ENCODE assay signal across 8 cellular contexts in genomic region chr9:36407122-36407723, GRCh38. TPM values are rescaled to one million over a fixed set of nuclear protein-coding genes. Genes with fewer than 3 reads are reported as not detected.
DNase-seq lines count a peak whose midpoint lies in the region; ATAC-seq, FAIRE-seq and TF ChIP-seq lines count a peak whose summit lies in the region.

No MANE protein-coding gene starts in this region.

- peaks cover 12% of the 10 kb centered on the region for H3K4me1 Mint-ChIP-seq in activated CD8-positive, alpha-beta T cell treated with anti-CD3 and anti-CD28 coated beads, Interleukin-2, amount 10 ng/mL, durations not matched to agents 7 days and 5 days (ENCODE audit: low read depth)

- H3K4me1 ChIP-seq in H1 (replicated peaks in 1 of 4; ENCODE audit: control insufficient read depth in 3 of 4, insufficient read depth in 4 of 4, low read length in 3 of 4), result peaks cover 0 to 5% (median 3%) of the 10 kb centered on the region in 4 experiments; a peak in 2 of 7 replicates
- H3K4me1 ChIP-seq in mesendoderm (ENCODE audit: control insufficient read depth, low read depth, low read length), result no peaks in the 10 kb centered on the region

- H3K23ac ChIP-seq in H1 (ENCODE audit: insufficient read length) (no peak overlapping the region), mesendoderm (ENCODE audit: low read length) (no peak overlapping the region)

- H3K9me3 ChIP-seq in H1 (ENCODE audit: insufficient read depth in 2 of 2, low read depth in 1 of 2, low read length in 1 of 2), result no peaks in the 10 kb centered on the region

- H3K36me3 ChIP-seq in H1 (ENCODE audit: control insufficient read depth in 2 of 4, insufficient read depth in 4 of 4, low read length in 3 of 4), result 0 out of 8 replicates have a peak, but pooled peaks cover 0 to 2% (median 0%) of the 10 kb centered on the region in 4 experiments
- H3K36me3 ChIP-seq in mesendoderm (ENCODE audit: control insufficient read depth, insufficient read depth, low read length), result no peaks in the 10 kb centered on the region

- H2BK5ac ChIP-seq in H1 (ENCODE audit: low read depth, low read length), result no peak overlapping the region
- H2BK5ac ChIP-seq in mesendoderm (ENCODE audit: low read length), result no peak overlapping the region

- TF ChIP-seq CTCF in H1 (IDR thresholded peaks at IDR 0.05; ENCODE audit: control extremely low read depth in 1 of 3, insufficient read depth in 1 of 3, low read depth in 1 of 3, low read length in 3 of 3), result peak; percentile 34 to 86 (median 84)

- no peak overlapping the region for H2AFZ ChIP-seq in H1 (ENCODE audit: low read length)

- H3K4ac ChIP-seq in H1 (replicated peaks; ENCODE audit: insufficient read length, low read depth, low read length) (no peak overlapping the region), mesendoderm (ENCODE audit: low read depth, low read length) (no peak overlapping the region)

- peaks cover under 1 to 87% of the 10 kb centered on the region in 2 experiments; a peak in 3 of 4 replicates for H3K79me2 ChIP-seq in H1 (ENCODE audit: control insufficient read depth in 1 of 2, insufficient read depth in 2 of 2, low read length in 2 of 2)
- H3K79me2 ChIP-seq in mesendoderm (ENCODE audit: control insufficient read depth, insufficient read depth, low read length), result peaks cover 8% of the 10 kb centered on the region

- CTCF ChIA-PET in activated CD8-positive, alpha-beta T cell treated with anti-CD3 and anti-CD28 coated beads, Interleukin-2, amount 10 ng/mL, durations not matched to agents 7 days and 5 days (lab: Charles Lee), result interaction anchor here (0.8 to 5.5 kb wide), 55 partner anchors 9 to 467 kb away, joined by 3 to 193 read pairs (median 6); partner anchors contain the start of gene GNE
- CTCF ChIA-PET in H1 (lab: Charles Lee; ENCODE audit: partially characterized antibody), result interaction anchor here (0.6 to 6.7 kb wide), 66 partner anchors 11 to 872 kb away, joined by 3 to 144 read pairs (median 4); no protein-coding TSS in a partner anchor

- no peak overlapping the region for H2BK120ac ChIP-seq in H1 (replicated peaks; ENCODE audit: low read depth, low read length)
- no peak overlapping the region for H2BK120ac ChIP-seq in mesendoderm (ENCODE audit: low read depth, low read length)

- peaks cover 3% of the 10 kb centered on the region; the same call in 1 of the 2 replicates for H3K79me1 ChIP-seq in H1 (ENCODE audit: low read depth, low read length)
- H3K79me1 ChIP-seq in mesendoderm (ENCODE audit: low read length), result peaks cover 14% of the 10 kb centered on the region

- H3K27me3 Mint-ChIP-seq in activated CD8-positive, alpha-beta T cell treated with anti-CD3 and anti-CD28 coated beads, Interleukin-2, amount 10 ng/mL, durations not matched to agents 7 days and 5 days (ENCODE audit: low read depth), result no peaks in the 10 kb centered on the region

- POLR2A ChIA-PET in activated CD8-positive, alpha-beta T cell treated with anti-CD3 and anti-CD28 coated beads, Interleukin-2, amount 10 ng/mL, durations not matched to agents 7 days and 5 days (lab: Charles Lee), result interaction anchor here (0.5 to 1.9 kb wide), 2 partner anchors 15 to 80 kb away, joined by 3 to 10 read pairs; no protein-coding TSS in a partner anchor
- POLR2A ChIA-PET in H1 (lab: Charles Lee; ENCODE audit: partially characterized antibody), result interaction anchor here (0.6 to 1.5 kb wide), 5 partner anchors 11 to 153 kb away, joined by 3 to 5 read pairs (median 3); no protein-coding TSS in a partner anchor

- no peaks in the 10 kb centered on the region for H3K9me3 Mint-ChIP-seq in activated CD8-positive, alpha-beta T cell treated with anti-CD3 and anti-CD28 coated beads, Interleukin-2, amount 10 ng/mL, durations not matched to agents 7 days and 5 days (ENCODE audit: insufficient read depth)

- no peak overlapping the region for H2BK20ac ChIP-seq in H1 (ENCODE audit: low read length)

- no peak for TF ChIP-seq EP300 in H1 (IDR thresholded peaks at IDR 0.05; ENCODE audit: borderline replicate concordance in 1 of 2, low read depth in 2 of 2, low read length in 2 of 2)

- no peak overlapping the region for H2BK12ac ChIP-seq in H1 (ENCODE audit: low read depth, low read length)

- H3K36me3 Mint-ChIP-seq in activated CD8-positive, alpha-beta T cell treated with anti-CD3 and anti-CD28 coated beads, Interleukin-2, amount 10 ng/mL, durations not matched to agents 7 days and 5 days (ENCODE audit: low read depth), result peaks cover 2% of the 10 kb centered on the region

- no peak overlapping the region for H4K91ac ChIP-seq in H1 (replicated peaks; ENCODE audit: insufficient read length, low read length)

- no peak overlapping the region; the same call in 1 of the 2 replicates for H3K27ac ChIP-seq in H1 (ENCODE audit: low read depth, low read length)
- no peak overlapping the region for H3K27ac ChIP-seq in mesendoderm (ENCODE audit: low read depth, low read length)

- H3K14ac ChIP-seq in H1 (ENCODE audit: insufficient read length), result no peak overlapping the region

- TF ChIP-seq POLR2A in H1 (IDR thresholded peaks at IDR 0.05; ENCODE audit: control extremely low read depth in 1 of 2, low read depth in 2 of 2, low read length in 2 of 2), result no peak

- H4K20me1 ChIP-seq in H1 (replicated peaks in 1 of 2; ENCODE audit: control insufficient read depth in 1 of 2, insufficient read depth in 2 of 2, low read length in 2 of 2), result peaks cover 1 to 7% of the 10 kb centered on the region in 2 experiments

- H3K27me3 ChIP-seq in H1 (replicated peaks in 1 of 4; ENCODE audit: control insufficient read depth in 3 of 4, extremely low read depth in 1 of 4, insufficient read depth in 3 of 4, low read length in 3 of 4) (no peaks in the 10 kb centered on the region), mesendoderm (ENCODE audit: insufficient read depth, low read length, poor library complexity) (no peaks in the 10 kb centered on the region)

- H2AK5ac ChIP-seq in H1 (ENCODE audit: low read depth, low read length) (no peak overlapping the region), mesendoderm (ENCODE audit: low read length) (no peak overlapping the region)

- WGBS in H1 (ENCODE audit: extremely low coverage in 1 of 2, insufficient coverage in 1 of 2, insufficient read length in 1 of 2, insufficient replicate concordance in 2 of 2, low coverage in 1 of 2, low lambda C conversion rate in 2 of 2, missing lambda C conversion rate in 1 of 2), 2 experiments, result 46% methylated on average over 4 of the region's 4 CpGs; no CpG with 5 or more reads in 1 of the 2 experiments
- WGBS in mesendoderm (ENCODE audit: extremely low coverage, insufficient coverage, low lambda C conversion rate), result no CpG with 5 or more reads among the region's 4 CpGs

- H3K27ac Mint-ChIP-seq in activated CD8-positive, alpha-beta T cell treated with anti-CD3 and anti-CD28 coated beads, Interleukin-2, amount 10 ng/mL, durations not matched to agents 7 days and 5 days, result no peak overlapping the region

- H4K5ac ChIP-seq in H1 (ENCODE audit: insufficient read length, low read depth, low read length) (no peak overlapping the region), mesendoderm (ENCODE audit: low read length) (no peak overlapping the region)

- no peak overlapping the region for H3K4me3 Mint-ChIP-seq in activated CD8-positive, alpha-beta T cell treated with anti-CD3 and anti-CD28 coated beads, Interleukin-2, amount 10 ng/mL, durations not matched to agents 7 days and 5 days

- H3K9ac ChIP-seq in H1 (replicated peaks in 1 of 4; ENCODE audit: extremely low read depth in 1 of 4, low read depth in 3 of 4, low read length in 3 of 4) (no peak overlapping the region), mesendoderm (ENCODE audit: low read length) (no peak overlapping the region)

- no peak overlapping the region for H4K8ac ChIP-seq in H1 (ENCODE audit: extremely low read depth, insufficient read depth, low read length)
- H4K8ac ChIP-seq in mesendoderm (ENCODE audit: low read depth, low read length), result no peak overlapping the region

- TF ChIP-seq RAD21 in H1 (IDR thresholded peaks at IDR 0.05 in 1 of 2, conservative IDR thresholded peaks at IDR 0.05 in 1 of 2; ENCODE audit: low read depth in 2 of 2, low read length in 2 of 2), result peak; percentile 90 to 95

- peak; percentile 82 for FAIRE-seq in H1 (lab: Jason Lieb, UNC)

- H3K18ac ChIP-seq in H1 (ENCODE audit: extremely low read depth, low read length), result no peak overlapping the region
- H3K18ac ChIP-seq in mesendoderm (ENCODE audit: low read length), result no peak overlapping the region

- H2BK15ac ChIP-seq in H1 (ENCODE audit: low read length), result no peak overlapping the region
- H2BK15ac ChIP-seq in mesendoderm (replicated peaks; ENCODE audit: low read depth), result no peak overlapping the region

- no peak overlapping the region for H3K4me2 ChIP-seq in H1 (ENCODE audit: insufficient read depth in 1 of 2, low read depth in 2 of 2, low read length in 2 of 2)
- H3K4me2 ChIP-seq in mesendoderm (ENCODE audit: low read length), result no peak overlapping the region

- H3K4me3 ChIP-seq in H1 (ENCODE audit: extremely low read depth in 1 of 4, insufficient read depth in 2 of 4, low read depth in 3 of 4, low read length in 4 of 4) (no peak overlapping the region), mesendoderm (ENCODE audit: low read length) (no peak overlapping the region)

- peak; percentile 76 for DNase-seq in DMS 273 (lab: John Stamatoyannopoulos, UW; ENCODE audit: unreplicated experiment)
- DNase-seq in NCI-H774 (lab: John Stamatoyannopoulos, UW), result peak; percentile 71
- DNase-seq in activated CD8-positive, alpha-beta T cell treated with anti-CD3 and anti-CD28 coated beads, Interleukin-2, amount 10 ng/mL, durations not matched to agents 7 days and 5 days, result peak; percentile 75
- peak in 1 of 2 experiments; percentile 54 for DNase-seq in H1 (ENCODE audit: low read depth in 1 of 2, low spot score in 2 of 2)
- peak; percentile 72 for DNase-seq in mesendoderm
- peak; percentile 65 for DNase-seq in stimulated activated CD8-positive, alpha-beta memory T cell treated with anti-CD3 and anti-CD28 coated beads, Interleukin-4, amount 100 ng/mL, for 48 hours

- no peaks in the 10 kb centered on the region for H3K23me2 ChIP-seq in H1 (ENCODE audit: low read depth, low read length)

- H3K56ac ChIP-seq in H1 (replicated peaks; ENCODE audit: insufficient read length, low read depth, low read length), result no peak overlapping the region
- no peak overlapping the region for H3K56ac ChIP-seq in mesendoderm (ENCODE audit: low read length)

- ATAC-seq in HG03159 (IDR thresholded peaks at IDR 0.05; ENCODE audit: unreplicated experiment) (peak; percentile 54), HG03565 (IDR thresholded peaks at IDR 0.05; ENCODE audit: unreplicated experiment) (no peak)
- ATAC-seq in activated CD8-positive, alpha-beta T cell treated with anti-CD3 and anti-CD28 coated beads, Interleukin-2, amount 10 ng/mL, durations not matched to agents 7 days and 5 days, result peak; percentile 88

RNA-seq across cellular contexts. Expression of gene RNF38, which starts 7.2 kb away (rescaled TPM):
- 10 to 100 TPM; 39.5 to 40.0 TPM for total RNA-seq in activated CD8-positive, alpha-beta T cell treated with anti-CD3 and anti-CD28 coated beads, Interleukin-2, amount 10 ng/mL, durations not matched to agents 7 days and 5 days
- 60.9 and 61.3 TPM in 2 replicates for total RNA-seq in H1 (2021; fragmentation: NEBNext Ultra II Directional; extraction: Animal tissue kit (Norgen Biotek cat#: 25700))
- 40.7 and 54.9 TPM in 2 replicates for polyA plus RNA-seq in H1 (2011; rRNA removed)
- 28.7 TPM for polyA plus RNA-seq in H1 (2011; cell fraction: cytosol; rRNA removed)
- 42.8 TPM for polyA plus RNA-seq in H1 (2011; cell fraction: nucleus; rRNA removed)
- 24.9 to 32.3 TPM (median 29.1 TPM) in 4 replicates for polyA plus RNA-seq in H1 (2012, experiment 1 of 2)
- polyA plus RNA-seq in H1 (2012, experiment 2 of 2), result 3.4 TPM
- 21.2 TPM for polyA plus RNA-seq in H1 (2013, experiment 1 of 2)
- 20.7 TPM for polyA plus RNA-seq in H1 (2013, experiment 2 of 2)
- polyA minus RNA-seq in H1 (2011; rRNA and poly(A)+ RNA removed), result 155 and 161 TPM in 2 replicates
- 40.3 TPM for polyA minus RNA-seq in H1 (2011; cell fraction: cytosol; rRNA and poly(A)+ RNA removed)
- 57.0 TPM for polyA minus RNA-seq in H1 (2011; cell fraction: nucleus; rRNA and poly(A)+ RNA removed)
- 22.1 TPM for polyA plus RNA-seq in mesendoderm (2013, experiment 1 of 2)
- polyA plus RNA-seq in mesendoderm (2013, experiment 2 of 2), result 20.9 TPM
